15 cellular contexts compared by ENCODE assay signal in genomic region chr3:164208846-164209245, GRCh38.
"Had no signal": no experiment of that assay in that cellular context is flagged by ENCODE, and none has a peak within 500 bp of the region (broad histone marks: within the 10 kb centered on the region; RNA-seq: fewer than 3 reads in every experiment).

No MANE protein-coding gene starts in this region.

- H3K4me1 Mint-ChIP-seq: activated CD4-positive, alpha-beta T cell treated with anti-CD3 and anti-CD28 coated beads, Interleukin-2, amount 10 ng/mL, durations not matched to agents 7 days and 5 days; activated naive CD4-positive, alpha-beta T cell treated with anti-CD3 and anti-CD28 coated beads, Interleukin-2, amount 10 ng/mL, durations not matched to agents 7 days and 5 days; central memory CD8-positive, alpha-beta T cell; nephron had no signal

- H3K4me3 ChIP-seq: adrenal gland, esophagus squamous epithelium, gastrocnemius medialis, heart right ventricle, left ventricle myocardium inferior, pancreas, skin epidermis had no signal

- H3K36me3 Mint-ChIP-seq: activated naive CD4-positive, alpha-beta T cell treated with anti-CD3 and anti-CD28 coated beads, Interleukin-2, amount 10 ng/mL, durations not matched to agents 7 days and 5 days had no signal

- H3K4me1 ChIP-seq: adrenal gland, esophagus squamous epithelium, gastrocnemius medialis, heart right ventricle, left ventricle myocardium inferior, pancreas had no signal

- H3K36me3 ChIP-seq: adrenal gland, esophagus squamous epithelium, gastrocnemius medialis, heart right ventricle, left ventricle myocardium inferior, pancreas had no signal

- DNase-seq: activated CD4-positive, alpha-beta T cell treated with anti-CD3 and anti-CD28 coated beads, Interleukin-2, amount 10 ng/mL, durations not matched to agents 7 days and 5 days; activated CD4-positive, CD25-positive, alpha-beta regulatory T cell; activated CD8-positive, alpha-beta memory T cell treated with anti-CD3 and anti-CD28 coated beads for 24 hours; activated naive CD4-positive, alpha-beta T cell treated with anti-CD3 and anti-CD28 coated beads, Interleukin-2, amount 10 ng/mL, durations not matched to agents 7 days and 5 days; adrenal gland; esophagus squamous epithelium; gastrocnemius medialis; heart right ventricle; left ventricle myocardium inferior; mesenchymal stem cell; pancreas; T-helper 2 cell had no signal

- ATAC-seq: gastrocnemius medialis, heart right ventricle, pancreas had no signal

- H3K9me3 ChIP-seq: adrenal gland, esophagus squamous epithelium, gastrocnemius medialis, pancreas had no signal

- H3K27ac Mint-ChIP-seq: activated CD4-positive, alpha-beta T cell treated with anti-CD3 and anti-CD28 coated beads, Interleukin-2, amount 10 ng/mL, durations not matched to agents 7 days and 5 days; activated naive CD4-positive, alpha-beta T cell treated with anti-CD3 and anti-CD28 coated beads, Interleukin-2, amount 10 ng/mL, durations not matched to agents 7 days and 5 days; nephron had no signal

- H3K27ac ChIP-seq: adrenal gland, esophagus squamous epithelium, gastrocnemius medialis, heart right ventricle, left ventricle myocardium inferior, pancreas, skin epidermis had no signal

- H3K27me3 Mint-ChIP-seq: activated CD4-positive, alpha-beta T cell treated with anti-CD3 and anti-CD28 coated beads, Interleukin-2, amount 10 ng/mL, durations not matched to agents 7 days and 5 days; activated naive CD4-positive, alpha-beta T cell treated with anti-CD3 and anti-CD28 coated beads, Interleukin-2, amount 10 ng/mL, durations not matched to agents 7 days and 5 days; central memory CD8-positive, alpha-beta T cell had no signal

- H3K9me3 Mint-ChIP-seq: nephron had no signal

- H3K4me3 Mint-ChIP-seq: activated CD4-positive, alpha-beta T cell treated with anti-CD3 and anti-CD28 coated beads, Interleukin-2, amount 10 ng/mL, durations not matched to agents 7 days and 5 days; activated naive CD4-positive, alpha-beta T cell treated with anti-CD3 and anti-CD28 coated beads, Interleukin-2, amount 10 ng/mL, durations not matched to agents 7 days and 5 days; central memory CD8-positive, alpha-beta T cell; nephron had no signal

- H3K27me3 ChIP-seq: adrenal gland, esophagus squamous epithelium, gastrocnemius medialis, heart right ventricle, pancreas had no signal
